ENCODE assay signal across 34 cellular contexts in the genomic region with DNA sequence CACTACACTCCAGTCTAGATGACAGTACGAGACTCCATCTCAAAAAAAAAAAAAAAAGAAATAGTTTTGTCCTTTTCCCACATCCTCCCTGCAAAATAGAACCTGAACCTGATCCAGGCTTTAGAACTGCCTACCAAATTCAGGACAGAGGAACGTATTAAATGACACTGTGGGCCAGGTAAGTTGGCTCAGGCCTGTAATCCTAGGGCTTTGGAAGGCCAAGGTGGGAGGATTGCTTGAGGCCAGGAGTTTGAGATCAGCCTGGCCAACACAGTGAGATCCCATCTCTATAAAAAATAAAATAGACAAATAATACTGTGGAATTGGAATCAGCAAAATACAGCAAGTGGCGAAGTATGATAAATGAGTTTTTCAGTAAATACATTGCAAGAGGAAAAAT.
"Had no signal": no experiment of that assay in that cellular context is flagged by ENCODE, and none has a peak within 500 bp of the region (broad histone marks: within the 10 kb centered on the region; RNA-seq: fewer than 3 reads in every experiment).

No MANE protein-coding gene starts in this region.

- H3K9me3 Mint-ChIP-seq: activated B cell treated with CpG ODN at 0.5 μM for 24 hours; activated CD4-positive, alpha-beta memory T cell treated with anti-CD3 and anti-CD28 coated beads, Interleukin-2, amount 10 ng/mL, durations not matched to agents 7 days and 5 days; activated CD4-positive, alpha-beta T cell treated with anti-CD3 and anti-CD28 coated beads, Interleukin-2, amount 10 ng/mL, durations not matched to agents 7 days and 5 days; T-cell; T-helper 2 cell treated with Interferon-gamma antibody and Interleukin-4, amounts not matched to agents 5 μg/mL and 100 μg/mL, for 36 hours had no signal

- FAIRE-seq: TTC549 had no signal

- ATAC-seq: activated CD4-positive, alpha-beta T cell treated with anti-CD3 and anti-CD28 coated beads for 36 hours; activated CD4-positive, CD25-positive, alpha-beta regulatory T cell treated with anti-CD3 and anti-CD28 coated beads, Interleukin-2, amount 50 U/mL, for 24 hours; activated CD8-positive, alpha-beta memory T cell treated with anti-CD3 and anti-CD28 coated beads, Interleukin-2, amount 10 ng/mL, durations not matched to agents 7 days and 5 days; activated CD8-positive, alpha-beta T cell treated with anti-CD3 and anti-CD28 coated beads for 36 hours; activated CD8-positive, alpha-beta T cell treated with anti-CD3 and anti-CD28 coated beads, Interleukin-2, amount 10 ng/mL, durations not matched to agents 7 days and 5 days; T-cell; T-helper 17 cell had no signal

- H3K27ac ChIP-seq: VCaP, WERI-Rb-1 had no signal

- DNase-seq: activated B cell treated with CpG ODN at 0.5 μM for 24 hours; activated CD4-positive, alpha-beta memory T cell treated with anti-CD3 and anti-CD28 coated beads for 36 hours; activated CD4-positive, alpha-beta memory T cell treated with anti-CD3 and anti-CD28 coated beads, Interleukin-2, amount 10 ng/mL, durations not matched to agents 7 days and 5 days; activated CD4-positive, alpha-beta T cell treated with anti-CD3 and anti-CD28 coated beads for 1 hour; activated CD4-positive, alpha-beta T cell treated with anti-CD3 and anti-CD28 coated beads for 36 hours; activated CD4-positive, alpha-beta T cell treated with anti-CD3 and anti-CD28 coated beads for 4 hours; activated CD4-positive, alpha-beta T cell treated with anti-CD3 and anti-CD28 coated beads for 48 hours; activated CD4-positive, alpha-beta T cell treated with anti-CD3 and anti-CD28 coated beads, Interleukin-2, amount 10 ng/mL, durations not matched to agents 24 days and 14 days; activated CD4-positive, alpha-beta T cell treated with anti-CD3 and anti-CD28 coated beads, Interleukin-2, amount 10 ng/mL, durations not matched to agents 7 days and 5 days; activated CD4-positive, alpha-beta T cell treated with anti-CD3 and anti-CD28 coated beads, Interleukin-2, amount 50 U/mL, for 1 hour; activated CD4-positive, alpha-beta T cell treated with anti-CD3 and anti-CD28 coated beads, Interleukin-2, amount 50 U/mL, for 4 hours; activated CD4-positive, alpha-beta T cell treated with anti-CD3 and anti-CD28 coated beads, Interleukin-2, amount 50 U/mL, for 48 hours; activated CD4-positive, CD25-positive, alpha-beta regulatory T cell; activated CD4-positive, CD25-positive, alpha-beta regulatory T cell treated with anti-CD3 and anti-CD28 coated beads, Interleukin-2, amount 50 U/mL, for 72 hours; activated CD8-positive, alpha-beta memory T cell treated with anti-CD3 and anti-CD28 coated beads for 24 hours; activated CD8-positive, alpha-beta memory T cell treated with anti-CD3 and anti-CD28 coated beads, Interleukin-2, amount 10 ng/mL, durations not matched to agents 7 days and 5 days; activated CD8-positive, alpha-beta memory T cell treated with anti-CD3 and anti-CD28 coated beads, Interleukin-2, amount 50 U/mL, for 4 hours; activated CD8-positive, alpha-beta memory T cell treated with anti-CD3 and anti-CD28 coated beads, Interleukin-2, amount 50 U/mL, for 48 hours; activated CD8-positive, alpha-beta T cell treated with anti-CD3 and anti-CD28 coated beads for 36 hours; activated CD8-positive, alpha-beta T cell treated with anti-CD3 and anti-CD28 coated beads, Interleukin-2, amount 10 ng/mL, durations not matched to agents 7 days and 5 days; activated T-cell treated with anti-CD3 and anti-CD28 coated beads for 4 hours; activated T-cell treated with anti-CD3 and anti-CD28 coated beads, Interleukin-2, amount 50 U/mL, for 1 hour; T-cell; T-helper 1 cell; T-helper 17 cell; T-helper 2 cell; T-helper 9 cell; T1000; WERI-Rb-1 had no signal

- H3K27me3 Mint-ChIP-seq: activated CD4-positive, alpha-beta T cell treated with anti-CD3 and anti-CD28 coated beads for 36 hours; activated CD8-positive, alpha-beta T cell treated with anti-CD3 and anti-CD28 coated beads for 36 hours; T-cell had no signal

- H3K4me3 Mint-ChIP-seq: activated B cell treated with CpG ODN at 0.5 μM for 24 hours; activated CD4-positive, alpha-beta memory T cell treated with anti-CD3 and anti-CD28 coated beads for 36 hours; activated CD4-positive, alpha-beta memory T cell treated with anti-CD3 and anti-CD28 coated beads, Interleukin-2, amount 10 ng/mL, durations not matched to agents 7 days and 5 days; activated CD4-positive, alpha-beta T cell treated with anti-CD3 and anti-CD28 coated beads for 36 hours; activated CD4-positive, alpha-beta T cell treated with anti-CD3 and anti-CD28 coated beads, Interleukin-2, amount 10 ng/mL, durations not matched to agents 24 days and 14 days; activated CD4-positive, alpha-beta T cell treated with anti-CD3 and anti-CD28 coated beads, Interleukin-2, amount 10 ng/mL, durations not matched to agents 7 days and 5 days; activated CD8-positive, alpha-beta memory T cell treated with anti-CD3 and anti-CD28 coated beads, Interleukin-2, amount 10 ng/mL, durations not matched to agents 7 days and 5 days; activated CD8-positive, alpha-beta T cell treated with anti-CD3 and anti-CD28 coated beads for 36 hours; activated CD8-positive, alpha-beta T cell treated with anti-CD3 and anti-CD28 coated beads, Interleukin-2, amount 10 ng/mL, durations not matched to agents 7 days and 5 days; T-cell; T-helper 1 cell treated with Interleukin-12 subunit alpha and Interleukin-12 subunit beta and Interleukin-4 antibody, amounts not matched to agents 30 μg/mL and 1 μg/mL, for 36 hours; T-helper 17 cell; T-helper 2 cell treated with Interferon-gamma antibody and Interleukin-4, amounts not matched to agents 5 μg/mL and 100 μg/mL, for 36 hours had no signal

- H3K27ac Mint-ChIP-seq: activated B cell treated with CpG ODN at 0.5 μM for 24 hours; activated CD4-positive, alpha-beta memory T cell treated with anti-CD3 and anti-CD28 coated beads for 36 hours; activated CD4-positive, alpha-beta memory T cell treated with anti-CD3 and anti-CD28 coated beads, Interleukin-2, amount 10 ng/mL, durations not matched to agents 7 days and 5 days; activated CD4-positive, alpha-beta T cell treated with anti-CD3 and anti-CD28 coated beads for 36 hours; activated CD4-positive, alpha-beta T cell treated with anti-CD3 and anti-CD28 coated beads, Interleukin-2, amount 10 ng/mL, durations not matched to agents 24 days and 14 days; activated CD4-positive, alpha-beta T cell treated with anti-CD3 and anti-CD28 coated beads, Interleukin-2, amount 10 ng/mL, durations not matched to agents 7 days and 5 days; activated CD8-positive, alpha-beta memory T cell treated with anti-CD3 and anti-CD28 coated beads, Interleukin-2, amount 10 ng/mL, durations not matched to agents 7 days and 5 days; activated CD8-positive, alpha-beta T cell treated with anti-CD3 and anti-CD28 coated beads for 36 hours; activated CD8-positive, alpha-beta T cell treated with anti-CD3 and anti-CD28 coated beads, Interleukin-2, amount 10 ng/mL, durations not matched to agents 7 days and 5 days; T-cell; T-helper 17 cell; T-helper 2 cell treated with Interferon-gamma antibody and Interleukin-4, amounts not matched to agents 5 μg/mL and 100 μg/mL, for 36 hours had no signal

- H3K36me3 Mint-ChIP-seq: activated CD8-positive, alpha-beta memory T cell treated with anti-CD3 and anti-CD28 coated beads, Interleukin-2, amount 10 ng/mL, durations not matched to agents 7 days and 5 days; T-cell had no signal

- H3K4me1 Mint-ChIP-seq: activated B cell treated with CpG ODN at 0.5 μM for 24 hours; activated CD4-positive, alpha-beta memory T cell treated with anti-CD3 and anti-CD28 coated beads, Interleukin-2, amount 10 ng/mL, durations not matched to agents 7 days and 5 days; activated CD4-positive, alpha-beta T cell treated with anti-CD3 and anti-CD28 coated beads for 36 hours; activated CD4-positive, alpha-beta T cell treated with anti-CD3 and anti-CD28 coated beads, Interleukin-2, amount 10 ng/mL, durations not matched to agents 24 days and 14 days; activated CD4-positive, alpha-beta T cell treated with anti-CD3 and anti-CD28 coated beads, Interleukin-2, amount 10 ng/mL, durations not matched to agents 7 days and 5 days; activated CD8-positive, alpha-beta memory T cell treated with anti-CD3 and anti-CD28 coated beads, Interleukin-2, amount 10 ng/mL, durations not matched to agents 7 days and 5 days; T-cell; T-helper 17 cell had no signal

- H3K36me3 ChIP-seq: WERI-Rb-1 had no signal
